18 cellular contexts compared by ENCODE assay signal in the genomic region with DNA sequence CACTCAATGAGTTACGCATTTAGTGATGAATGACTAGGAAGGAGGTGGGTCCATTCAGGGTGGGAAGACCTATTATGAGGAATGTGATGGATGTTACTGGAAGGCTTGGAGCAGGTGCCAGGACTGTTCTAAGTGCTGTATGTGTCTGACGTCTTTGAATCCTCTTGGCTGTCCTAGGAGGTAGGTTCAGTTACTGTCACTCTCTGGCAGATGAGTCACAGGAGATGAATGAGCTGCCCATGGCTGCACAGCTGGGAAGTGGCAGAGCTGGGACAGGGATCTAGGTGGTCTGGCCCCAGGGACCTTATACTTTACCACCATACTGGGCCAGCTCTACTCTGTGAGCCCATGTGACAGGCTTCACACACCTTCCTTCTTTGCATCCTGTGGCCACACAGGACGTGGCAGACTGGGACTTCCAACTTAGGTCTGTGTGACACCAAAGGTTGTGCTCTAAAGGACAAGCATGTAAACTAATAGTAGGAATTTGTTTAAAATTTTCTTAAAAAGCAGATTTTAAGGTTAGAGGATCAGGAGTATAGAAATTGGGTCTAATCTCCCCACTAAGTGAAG. TPM values are rescaled to one million over a fixed set of nuclear protein-coding genes. Genes with fewer than 3 reads are reported as not detected.
DNase-seq lines count a peak whose midpoint lies in the region; ATAC-seq, FAIRE-seq and TF ChIP-seq lines count a peak whose summit lies in the region.
"Had no signal": no experiment of that assay in that cellular context is flagged by ENCODE, and none has a peak within 500 bp of the region (broad histone marks: within the 10 kb centered on the region; RNA-seq: fewer than 3 reads in every experiment).

No MANE protein-coding gene starts in this region.

- H3K4me1 Mint-ChIP-seq in stimulated activated memory B cell treated with anti-CD40 and anti-IgM and Interleukin-4, amounts not matched to agents 10 μg/mL and 1 μg/mL and 100 μg/mL, for 72 hours, result peaks cover 79% of the 10 kb centered on the region

- peak overlapping the region; percentile 62 for H3K27ac Mint-ChIP-seq in stimulated activated memory B cell treated with anti-CD40 and anti-IgM and Interleukin-4, amounts not matched to agents 10 μg/mL and 1 μg/mL and 100 μg/mL, for 72 hours
- H3K27ac Mint-ChIP-seq: activated CD4-positive, alpha-beta T cell treated with anti-CD3 and anti-CD28 coated beads for 36 hours; activated naive CD8-positive, alpha-beta T cell had no signal

- H3K9me3 ChIP-seq in K562 (replicated peaks; ENCODE audit: control insufficient read depth, insufficient read depth, low read depth, low read length) (no peaks in the 10 kb centered on the region), MM.1S (replicated peaks; ENCODE audit: insufficient read depth, low read length) (no peaks in the 10 kb centered on the region)
- H3K9me3 ChIP-seq: breast epithelium, left ventricle myocardium inferior, tibial nerve had no signal

- peaks cover 4% of the 10 kb centered on the region; the same call in 1 of the 2 replicates for H3F3A ChIP-seq in MM.1S (ENCODE audit: insufficient read depth, low read length)

- in situ Hi-C loops in K562 (cut with MboI), result no loop called here

- no peak for DNase-seq in GM18507 (ENCODE audit: extremely low spot score, insufficient read length, low read depth)
- DNase-seq in M059J (ENCODE audit: low read depth), result peak; percentile 31
- DNase-seq in K562 (ENCODE audit: extremely low read depth in 1 of 4, low spot score in 3 of 4), result no peak
- DNase-seq in GF-D8 (lab: John Stamatoyannopoulos, UW), result no peak
- no peak for DNase-seq in MM.1S
- DNase-seq in COLO829 (ENCODE audit: low spot score), result no peak
- DNase-seq: activated CD4-positive, alpha-beta T cell treated with anti-CD3 and anti-CD28 coated beads for 36 hours; activated T-cell treated with anti-CD3 and anti-CD28 coated beads for 4 hours; left ventricle myocardium inferior; NCI-H1092 treated with DMSO at 0.1 percent for 48 hours; NCI-H748 treated with DMSO at 0.1 percent for 48 hours had no signal

- H3K4me3 ChIP-seq in K562 (no peak overlapping the region), MM.1S (ENCODE audit: low read length) (no peak overlapping the region)
- H3K4me3 ChIP-seq: breast epithelium, left ventricle myocardium inferior, smooth muscle cell, tibial nerve had no signal

- H3K9ac ChIP-seq in K562 (ENCODE audit: insufficient read depth in 1 of 2, low read depth in 2 of 2, low read length in 2 of 2) (no peak overlapping the region), MM.1S (ENCODE audit: low read length) (no peak overlapping the region)

- no peaks in the 10 kb centered on the region for H3K79me2 ChIP-seq in K562 (ENCODE audit: control insufficient read depth, insufficient read depth, low read length)
- no peaks in the 10 kb centered on the region for H3K79me2 ChIP-seq in MM.1S (ENCODE audit: low read length)

- H3K9me3 Mint-ChIP-seq in stimulated activated memory B cell treated with anti-CD40 and anti-IgM and Interleukin-4, amounts not matched to agents 10 μg/mL and 1 μg/mL and 100 μg/mL, for 72 hours, result no peaks in the 10 kb centered on the region

- TF ChIP-seq EP300 in K562 (IDR thresholded peaks at IDR 0.05; ENCODE audit: low read length), result no peak

- no peak overlapping the region for H3K27ac ChIP-seq in K562 (ENCODE audit: extremely low read depth, low read depth, low read length)
- no peak overlapping the region for H3K27ac ChIP-seq in MM.1S (ENCODE audit: low read length)
- H3K27ac ChIP-seq: breast epithelium had no signal

- FAIRE-seq in GM18507 (lab: Jason Lieb, UNC) (peak; percentile 45), K562 (lab: Jason Lieb, UNC) (no peak)

- H3K9me1 ChIP-seq in K562 (ENCODE audit: control insufficient read depth, insufficient read depth, low read length), result peaks cover 3% of the 10 kb centered on the region

- intact Hi-C loops in K562 (cut with micrococcal nuclease), result no loop called here

- 39% methylated on average over 3 of the region's 3 CpGs for WGBS in K562 (ENCODE audit: insufficient coverage, low coverage, missing lambda C conversion rate)

- peaks cover 18% of the 10 kb centered on the region for H3K36me3 Mint-ChIP-seq in stimulated activated memory B cell treated with anti-CD40 and anti-IgM and Interleukin-4, amounts not matched to agents 10 μg/mL and 1 μg/mL and 100 μg/mL, for 72 hours

- no TSS peak for BruUV-seq in K562 (replicated peaks; lab: Mats Ljungman, UMichigan)

- H4K20me1 ChIP-seq in K562 (replicated peaks; ENCODE audit: control insufficient read depth, insufficient read depth, low read length) (no peaks in the 10 kb centered on the region), MM.1S (ENCODE audit: insufficient read depth, low read length) (no peaks in the 10 kb centered on the region)

- POLR2A ChIA-PET in K562 (lab: Yijun Ruan, JAX), result no interaction called here

- peaks cover 0 to 14% of the 10 kb centered on the region in 2 experiments; a peak in 1 of 5 replicates for H3K27me3 ChIP-seq in K562 (ENCODE audit: control insufficient read depth in 2 of 2, insufficient read depth in 2 of 2, low read length in 2 of 2)
- H3K27me3 ChIP-seq in MM.1S (replicated peaks; ENCODE audit: insufficient read depth, low read length), result no peaks in the 10 kb centered on the region
- H3K27me3 ChIP-seq: breast epithelium, tibial nerve had no signal

- ATAC-seq in K562, result no peak; the same call in 2 of the 3 replicates
- ATAC-seq in stimulated activated memory B cell treated with anti-CD40 and anti-IgM and Interleukin-4, amounts not matched to agents 10 μg/mL and 1 μg/mL and 100 μg/mL, for 72 hours, result peak; percentile 69
- ATAC-seq: Panc1, SK-N-SH treated with all-trans-retinoic acid at 6 μM for 48 hours had no signal

- no peaks in the 10 kb centered on the region for H3K9me2 ChIP-seq in MM.1S (replicated peaks; ENCODE audit: insufficient read depth, low read length)

- CTCF ChIA-PET in K562 (lab: Yijun Ruan, JAX; ENCODE audit: low intra/inter-chr PET ratio), result no interaction called here

- TF ChIP-seq RAD21 in K562 (CRISPR knock-in tag; conservative IDR thresholded peaks at IDR 0.05 in 1 of 2, IDR thresholded peaks at IDR 0.05 in 1 of 2), result no peak

- H3K36me3 ChIP-seq in K562 (ENCODE audit: control insufficient read depth, insufficient read depth, low read length) (no peaks in the 10 kb centered on the region), MM.1S (replicated peaks; ENCODE audit: insufficient read depth, low read length) (no peaks in the 10 kb centered on the region)
- H3K36me3 ChIP-seq: breast epithelium, left ventricle myocardium inferior had no signal

- H3K4me1 ChIP-seq in K562 (replicated peaks in 1 of 2; ENCODE audit: control insufficient read depth in 2 of 2, insufficient read depth in 2 of 2, low read length in 2 of 2) (peaks cover 8 to 33% of the 10 kb centered on the region in 2 experiments), MM.1S (ENCODE audit: low read length) (peaks cover 22% of the 10 kb centered on the region)
- H3K4me1 ChIP-seq: breast epithelium had no signal

- H3K4me3 Mint-ChIP-seq in stimulated activated memory B cell treated with anti-CD40 and anti-IgM and Interleukin-4, amounts not matched to agents 10 μg/mL and 1 μg/mL and 100 μg/mL, for 72 hours, result no peak overlapping the region
- H3K4me3 Mint-ChIP-seq: activated CD4-positive, alpha-beta T cell treated with anti-CD3 and anti-CD28 coated beads for 36 hours; activated naive CD8-positive, alpha-beta T cell had no signal

- TF ChIP-seq POLR2A in K562 (conservative IDR thresholded peaks at IDR 0.05), result no peak

- H3K4me2 ChIP-seq in K562 (ENCODE audit: insufficient read depth, low read length), result no peak overlapping the region
- H3K4me2 ChIP-seq in MM.1S (ENCODE audit: low read depth, low read length), result no peak overlapping the region
- H3K4me2 ChIP-seq: smooth muscle cell had no signal

- no peaks in the 10 kb centered on the region for H3K27me3 Mint-ChIP-seq in stimulated activated memory B cell treated with anti-CD40 and anti-IgM and Interleukin-4, amounts not matched to agents 10 μg/mL and 1 μg/mL and 100 μg/mL, for 72 hours
- H3K27me3 Mint-ChIP-seq: activated CD4-positive, alpha-beta T cell treated with anti-CD3 and anti-CD28 coated beads for 36 hours; activated naive CD8-positive, alpha-beta T cell had no signal

- TF ChIP-seq CTCF in K562 (IDR thresholded peaks at IDR 0.05 in 2 of 3, conservative IDR thresholded peaks at IDR 0.05 in 1 of 3; ENCODE audit: insufficient read depth in 2 of 3, low read depth in 1 of 3, low read length in 3 of 3) (no peak), MM.1S (IDR thresholded peaks at IDR 0.05; ENCODE audit: low read length) (no peak)

- no peak overlapping the region; the same call in 1 of the 2 replicates for H2AFZ ChIP-seq in K562 (ENCODE audit: low read depth, low read length)
- no peak overlapping the region for H2AFZ ChIP-seq in MM.1S (ENCODE audit: low read length)

RNA-seq across cellular contexts. Expression of a gene that starts 24.0 kb away (rescaled TPM):
- total RNA-seq in M059J (2014; rRNA removed; shearing (Covaris generic)), result 40.4 and 42.8 TPM in 2 replicates
- 16.6 and 18.2 TPM in 2 replicates for total RNA-seq in K562 (2011; cell fraction: chromatin; rRNA removed; ENCODE audit: low replicate concordance)
- total RNA-seq in K562 (2011; cell fraction: nucleolus; rRNA removed), result 8.3 and 13.5 TPM in 2 replicates
- 15.0 and 27.9 TPM in 2 replicates for total RNA-seq in K562 (2011; cell fraction: nucleoplasm; rRNA removed)
- total RNA-seq in K562 (2014; rRNA removed), result 5.1 and 5.5 TPM in 2 replicates
- total RNA-seq in K562 (2014; rRNA removed; fragmentation: Illumina TruSeq; extraction: Trizol), result 3.7 and 4.7 TPM in 2 replicates
- 5.1 and 6.3 TPM in 2 replicates for total RNA-seq in K562 (2015; rRNA removed; fragmentation: Illumina TruSeq; extraction: Trizol)
- 3.8 and 4.0 TPM in 2 replicates for total RNA-seq in K562 (2021)
- 11.4 and 12.5 TPM in 2 replicates for polyA plus RNA-seq in K562 (2011; rRNA removed)
- 9.8 and 10.2 TPM in 2 replicates for polyA plus RNA-seq in K562 (2011; cell fraction: cytosol; rRNA removed)
- 26.2 and 26.6 TPM in 2 replicates for polyA plus RNA-seq in K562 (2011; cell fraction: nucleus; rRNA removed)
- 6.4 and 15.2 TPM in 2 replicates for polyA plus RNA-seq in K562 (2012)
- polyA plus RNA-seq in K562 (2014; fragmentation: Illumina TruSeq; extraction: Trizol), result 4.2 and 5.7 TPM in 2 replicates
- under 1 TPM; 0.32 to 0.98 TPM for polyA plus RNA-seq in K562 (2014; fragmentation: Nextera tagmentation; extraction: Ambion mirVana)
- polyA plus RNA-seq in K562 (2014; rRNA removed), result 3.7 and 7.2 TPM in 2 replicates
- polyA minus RNA-seq in K562 (2011; rRNA and poly(A)+ RNA removed), result 9.4 and 10.4 TPM in 2 replicates
- polyA minus RNA-seq in K562 (2011; cell fraction: cytosol; rRNA and poly(A)+ RNA removed), result 2.3 and 5.8 TPM in 2 replicates
- polyA minus RNA-seq in K562 (2011; cell fraction: nucleus; rRNA and poly(A)+ RNA removed), result 10.5 and 16.1 TPM in 2 replicates

RNA-seq across cellular contexts. Expression of a gene that starts 51.0 kb away (rescaled TPM):
- 0.30 and 2.1 TPM in 2 replicates for total RNA-seq in M059J (2014; rRNA removed; shearing (Covaris generic))
- total RNA-seq in K562 (2011; cell fraction: chromatin; rRNA removed; ENCODE audit: low replicate concordance), result 0.93 and 3.1 TPM in 2 replicates
- 0.92 and 1.3 TPM in 2 replicates for total RNA-seq in K562 (2011; cell fraction: nucleolus; rRNA removed)
- 1.0 and 1.2 TPM in 2 replicates for total RNA-seq in K562 (2011; cell fraction: nucleoplasm; rRNA removed)
- 0.50 and 1.4 TPM in 2 replicates for total RNA-seq in K562 (2014; rRNA removed)
- 0.61 and 0.91 TPM in 2 replicates for total RNA-seq in K562 (2014; rRNA removed; fragmentation: Illumina TruSeq; extraction: Trizol)
- total RNA-seq in K562 (2015; rRNA removed; fragmentation: Illumina TruSeq; extraction: Trizol), result 1.0 and 1.6 TPM in 2 replicates
- total RNA-seq in K562 (2021), result 0.87 and 1.4 TPM in 2 replicates
- 0.25 and 4.6 TPM in 2 replicates for polyA plus RNA-seq in K562 (2011; rRNA removed)
- polyA plus RNA-seq in K562 (2011; cell fraction: cytosol; rRNA removed), result 0.55 and 3.7 TPM in 2 replicates
- 0.54 and 2.5 TPM in 2 replicates for polyA plus RNA-seq in K562 (2011; cell fraction: nucleus; rRNA removed)
- 2.4 and 6.2 TPM in 2 replicates for polyA plus RNA-seq in K562 (2012)
- polyA plus RNA-seq in K562 (2014; fragmentation: Illumina TruSeq; extraction: Trizol), result 1.4 and 1.8 TPM in 2 replicates
- under 1 TPM; 0.21 to 0.24 TPM for polyA plus RNA-seq in K562 (2014; fragmentation: Nextera tagmentation; extraction: Ambion mirVana)
- 0.74 and 0.90 TPM in 2 replicates for polyA plus RNA-seq in K562 (2014; rRNA removed)
- polyA minus RNA-seq in K562 (2011; rRNA and poly(A)+ RNA removed), result 0.42 and 2.5 TPM in 2 replicates
- 1.2 TPM in 1 of 2 replicates, not detected in the other for polyA minus RNA-seq in K562 (2011; cell fraction: cytosol; rRNA and poly(A)+ RNA removed)
- 0.27 and 0.89 TPM in 2 replicates for polyA minus RNA-seq in K562 (2011; cell fraction: nucleus; rRNA and poly(A)+ RNA removed)

RNA-seq across cellular contexts. Expression of a gene that starts 54.8 kb away (rescaled TPM):
- 1.7 and 5.2 TPM in 2 replicates for total RNA-seq in M059J (2014; rRNA removed; shearing (Covaris generic))
- total RNA-seq in K562 (2011; cell fraction: chromatin; rRNA removed; ENCODE audit: low replicate concordance), result 18.9 and 40.1 TPM in 2 replicates
- 12.0 and 15.0 TPM in 2 replicates for total RNA-seq in K562 (2011; cell fraction: nucleolus; rRNA removed)
- 29.2 and 51.3 TPM in 2 replicates for total RNA-seq in K562 (2011; cell fraction: nucleoplasm; rRNA removed)
- total RNA-seq in K562 (2014; rRNA removed) (5.3 and 5.4 TPM in 2 replicates), K562 (2014; rRNA removed; fragmentation: Illumina TruSeq; extraction: Trizol) (11.9 and 12.1 TPM in 2 replicates), K562 (2015; rRNA removed; fragmentation: Illumina TruSeq; extraction: Trizol) (7.6 and 8.0 TPM in 2 replicates), K562 (2021) (19.3 and 21.8 TPM in 2 replicates)
- polyA plus RNA-seq in K562 (2011; rRNA removed) (21.6 and 23.1 TPM in 2 replicates), K562 (2014; fragmentation: Illumina TruSeq; extraction: Trizol) (18.2 and 19.5 TPM in 2 replicates), K562 (2014; fragmentation: Nextera tagmentation; extraction: Ambion mirVana) (1 to 10 TPM; 2.6 to 4.7 TPM), K562 (2014; rRNA removed) (15.2 and 16.9 TPM in 2 replicates)
- polyA plus RNA-seq in K562 (2011; cell fraction: cytosol; rRNA removed), result 7.9 and 14.3 TPM in 2 replicates
- 17.9 and 24.3 TPM in 2 replicates for polyA plus RNA-seq in K562 (2011; cell fraction: nucleus; rRNA removed)
- polyA plus RNA-seq in K562 (2012), result 13.8 and 15.4 TPM in 2 replicates
- 36.0 and 39.7 TPM in 2 replicates for polyA minus RNA-seq in K562 (2011; rRNA and poly(A)+ RNA removed)
- polyA minus RNA-seq in K562 (2011; cell fraction: cytosol; rRNA and poly(A)+ RNA removed), result 14.9 and 17.1 TPM in 2 replicates
- 11.0 and 20.3 TPM in 2 replicates for polyA minus RNA-seq in K562 (2011; cell fraction: nucleus; rRNA and poly(A)+ RNA removed)
